In the genomic region with DNA sequence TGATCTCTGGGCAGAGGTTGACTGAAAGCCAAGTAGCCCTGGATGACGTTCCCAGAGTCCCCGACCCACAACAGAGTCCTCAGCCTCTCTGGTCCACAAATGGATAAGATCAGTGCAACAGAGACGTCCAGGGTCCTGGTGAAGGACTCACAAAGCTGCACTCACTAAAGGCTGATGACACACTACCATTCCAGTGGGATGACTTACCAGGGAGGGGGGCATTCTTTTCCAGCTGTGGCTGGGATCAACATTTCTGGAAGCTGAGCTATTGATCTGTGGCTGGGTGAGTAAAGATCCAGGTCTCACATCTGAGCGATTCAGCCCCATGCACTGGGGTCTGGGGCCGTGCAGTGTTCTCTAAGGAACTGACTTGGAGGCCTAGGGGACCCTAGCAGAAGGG, we compare ENCODE assay signal across 1 cellular context.
TF ChIP-seq lines count a peak whose summit lies in the region.

No MANE protein-coding gene starts in this region.

TF ChIP-seq in IMR-90, 13 proteins besides CTCF, POLR2A, EP300 and RAD21 (continued from another document):
- TF ChIP-seq ELK1 (IDR thresholded peaks at IDR 0.05; ENCODE audit: borderline replicate concordance, low read depth, low read length): no peak
- no peak for TF ChIP-seq CHD1 (IDR thresholded peaks at IDR 0.05; ENCODE audit: low read depth, low read length)
- TF ChIP-seq USF2 (IDR thresholded peaks at IDR 0.05; ENCODE audit: low read depth, low read length): no peak
TF ChIP-seq in IMR-90: peak in this region for 1.
